Comparison of ENCODE assay signal across 8 cellular contexts in genomic region chr19:38362076-38362945, GRCh38. TPM values are rescaled to one million over a fixed set of nuclear protein-coding genes. Genes with fewer than 3 reads are reported as not detected.
A peak's percentile ranks its signal among the peaks of the same experiment; 100 is the strongest.
DNase-seq lines count a peak whose midpoint lies in the region; ATAC-seq and TF ChIP-seq lines count a peak whose summit lies in the region.

No MANE protein-coding gene starts in this region.

- peaks cover 3% of the 10 kb centered on the region for H3K27me3 ChIP-seq in prostate gland (replicated peaks; ENCODE audit: insufficient read depth)

- intact Hi-C loops in cardiac septum (cut with DNase I) (no loop called here), prostate gland (cut with DNase I) (no loop called here)

- no peaks in the 10 kb centered on the region for H3K9me3 ChIP-seq in prostate gland

- DNase-seq in GM10248 (ENCODE audit: extremely low spot score) (peak; percentile 77), SK-MEL-5 (ENCODE audit: low read depth, low spot score) (peak; percentile 77), cardiac septum (ENCODE audit: low spot score) (peak; percentile 84), prostate gland (ENCODE audit: low spot score) (peak; percentile 71)
- DNase-seq in Jurkat, Clone E6-1 (ENCODE audit: low read depth, low spot score) = peak; percentile 20
- peak; percentile 68 for DNase-seq in activated naive CD4-positive, alpha-beta T cell treated with anti-CD3 and anti-CD28 coated beads, Interleukin-2, amount 50 U/mL, for 16 hours

- 2% methylated on average over 67 of the region's 68 CpGs for WGBS in prostate gland
- 2% methylated on average over 68 of the region's 68 CpGs for WGBS in urinary bladder

- POLR2A ChIA-PET in GM10248 (lab: Yijun Ruan, JAX) = interaction anchor here (1.3 kb wide), 1 partner anchor 12 kb away, joined by 4 read pairs; the partner anchor contains the start of gene PSMD8

- TF ChIP-seq CTCF in GM10248 (IDR thresholded peaks at IDR 0.05; ENCODE audit: control extremely low read depth, extremely low read depth, low read depth, missing control alignments) = no peak
- TF ChIP-seq CTCF in prostate gland (IDR thresholded peaks at IDR 0.05) = no peak

- ATAC-seq in GM19452 (IDR thresholded peaks at IDR 0.05; ENCODE audit: unreplicated experiment) = no peak

- CTCF ChIA-PET in GM10248 (lab: Yijun Ruan, JAX) = interaction anchor here (0.8 to 1.6 kb wide), 3 partner anchors 40 to 460 kb away, joined by 3 read pairs; partner anchors contain the start of gene FAM98C

- H3K27ac ChIP-seq in prostate gland (peak overlapping the region; percentile 64 to 66), urinary bladder (ENCODE audit: low read depth) (no peak overlapping the region)

- TF ChIP-seq POLR2A in prostate gland (IDR thresholded peaks at IDR 0.05) = peak; percentile 30

- peak overlapping the region; percentile 59 for H3K4me3 ChIP-seq in Jurkat, Clone E6-1 (ENCODE audit: low read length)
- H3K4me3 ChIP-seq in prostate gland (peak overlapping the region; percentile 36 to 53), urinary bladder (ENCODE audit: low read depth, low read length) (peak overlapping the region; percentile 46)

- no peaks in the 10 kb centered on the region for H3K4me1 ChIP-seq in prostate gland (replicated peaks)
- H3K4me1 ChIP-seq in urinary bladder (ENCODE audit: insufficient read depth) = no peaks in the 10 kb centered on the region

- H3K36me3 ChIP-seq in prostate gland (no peaks in the 10 kb centered on the region), urinary bladder (ENCODE audit: insufficient read depth) (no peaks in the 10 kb centered on the region)

- in situ Hi-C loops in SK-MEL-5 (cut with HindIII; ENCODE audit: low pct_unique_long_range_greater_than_20kb, low sequenced_read_pairs) = no loop called here

RNA-seq across cellular contexts. Expression of gene PSMD8, which starts 12.1 kb away (rescaled TPM):
- polyA plus RNA-seq in Jurkat, Clone E6-1 (2012; ENCODE audit: insufficient read depth, insufficient read length) = 367 TPM
- total RNA-seq in SK-MEL-5 (2014; rRNA removed; shearing (Covaris generic)) = 279 and 300 TPM in 2 replicates
- 245 and 260 TPM in 2 replicates for polyA plus RNA-seq in SK-MEL-5 (2015; cell fraction: cytosol; rRNA removed)
- polyA plus RNA-seq in SK-MEL-5 (2015; cell fraction: nucleus; rRNA removed) = 45.6 and 78.0 TPM in 2 replicates
- total RNA-seq in cardiac septum (283 TPM), prostate gland (100 to 1,000 TPM; 232 to 298 TPM), urinary bladder (102 TPM)
- polyA plus RNA-seq in urinary bladder = 166 TPM

RNA-seq across cellular contexts. Expression of gene GGN, which starts 25.5 kb away (rescaled TPM):
- not detected for polyA plus RNA-seq in Jurkat, Clone E6-1 (2012; ENCODE audit: insufficient read depth, insufficient read length)
- total RNA-seq in SK-MEL-5 (2014; rRNA removed; shearing (Covaris generic)) = not detected in 2 replicates
- polyA plus RNA-seq in SK-MEL-5 (2015; cell fraction: cytosol; rRNA removed) = not detected in 2 replicates
- polyA plus RNA-seq in SK-MEL-5 (2015; cell fraction: nucleus; rRNA removed) = not detected in 2 replicates
- 0.40 TPM for total RNA-seq in cardiac septum
- 1 to 10 TPM in 1 of 2 donors, under 1 TPM in 1; 0.27 to 7.4 TPM for total RNA-seq in prostate gland
- not detected for total RNA-seq in urinary bladder
- polyA plus RNA-seq in urinary bladder = 0.58 TPM

RNA-seq across cellular contexts. Expression of gene SPRED3, which starts 26.2 kb away (rescaled TPM):
- 2.0 TPM for polyA plus RNA-seq in Jurkat, Clone E6-1 (2012; ENCODE audit: insufficient read depth, insufficient read length)
- 0.05 and 0.42 TPM in 2 replicates for total RNA-seq in SK-MEL-5 (2014; rRNA removed; shearing (Covaris generic))
- 0.23 and 0.26 TPM in 2 replicates for polyA plus RNA-seq in SK-MEL-5 (2015; cell fraction: cytosol; rRNA removed)
- 6.2 and 9.6 TPM in 2 replicates for polyA plus RNA-seq in SK-MEL-5 (2015; cell fraction: nucleus; rRNA removed)
- total RNA-seq in cardiac septum = 2.2 TPM
- total RNA-seq in prostate gland = 1 to 10 TPM in 1 of 2 donors, under 1 TPM in 1; 0.82 to 3.3 TPM
- total RNA-seq in urinary bladder = 0.05 TPM
- polyA plus RNA-seq in urinary bladder = 0.72 TPM

RNA-seq across cellular contexts. Expression of gene CATSPERG, which starts 26.7 kb away (rescaled TPM):
- polyA plus RNA-seq in Jurkat, Clone E6-1 (2012; ENCODE audit: insufficient read depth, insufficient read length) = 1.0 TPM
- total RNA-seq in SK-MEL-5 (2014; rRNA removed; shearing (Covaris generic)) = 0.11 and 1.9 TPM in 2 replicates
- 0.33 TPM in 1 of 2 replicates, not detected in the other for polyA plus RNA-seq in SK-MEL-5 (2015; cell fraction: cytosol; rRNA removed)
- 1.6 and 6.3 TPM in 2 replicates for polyA plus RNA-seq in SK-MEL-5 (2015; cell fraction: nucleus; rRNA removed)
- total RNA-seq in cardiac septum = 1.5 TPM
- 10 to 100 TPM; 10.7 to 20.6 TPM for total RNA-seq in prostate gland
- total RNA-seq in urinary bladder = 4.9 TPM
- polyA plus RNA-seq in urinary bladder = 1.3 TPM

RNA-seq across cellular contexts. Expression of gene FAM98C, which starts 40.6 kb away (rescaled TPM):
- 42.8 TPM for polyA plus RNA-seq in Jurkat, Clone E6-1 (2012; ENCODE audit: insufficient read depth, insufficient read length)
- 6.9 and 8.9 TPM in 2 replicates for total RNA-seq in SK-MEL-5 (2014; rRNA removed; shearing (Covaris generic))
- 10.9 and 12.9 TPM in 2 replicates for polyA plus RNA-seq in SK-MEL-5 (2015; cell fraction: cytosol; rRNA removed)
- 21.7 and 31.7 TPM in 2 replicates for polyA plus RNA-seq in SK-MEL-5 (2015; cell fraction: nucleus; rRNA removed)
- total RNA-seq in cardiac septum (14.2 TPM), prostate gland (10 to 100 TPM; 19.9 to 59.5 TPM), urinary bladder (5.1 TPM)
- 27.9 TPM for polyA plus RNA-seq in urinary bladder

Comparison
In these comparisons a context has a peak if more than half of its experiments do, and no peak if none do; other contexts are left out.
1. DNase-seq: peak in every context shown above with its lines; median percentile 84 in cardiac septum; 77 in GM10248; 77 in SK-MEL-5; 71 in prostate gland; 68 in activated naive CD4-positive, alpha-beta T cell treated with anti-CD3 and anti-CD28 coated beads, Interleukin-2, amount 50 U/mL, for 16 hours; 20 in Jurkat, Clone E6-1.